Comparison of ENCODE assay signal across 9 cellular contexts in genomic region chr3:8970971-8971589, GRCh38. TPM values are rescaled to one million over a fixed set of nuclear protein-coding genes. Genes with fewer than 3 reads are reported as not detected.
DNase-seq lines count a peak whose midpoint lies in the region; FAIRE-seq and TF ChIP-seq lines count a peak whose summit lies in the region.
"Had no signal": no experiment of that assay in that cellular context is flagged by ENCODE, and none has a peak within 500 bp of the region (broad histone marks: within the 10 kb centered on the region; RNA-seq: fewer than 3 reads in every experiment).

No MANE protein-coding gene starts in this region.

- CTCF ChIA-PET in RWPE1 (lab: Yijun Ruan, JAX): interaction anchor here (2.2 kb wide), 1 partner anchor 332 kb away, joined by 11 read pairs; no protein-coding TSS in a partner anchor

- TF ChIP-seq POLR2A in prostate gland (IDR thresholded peaks at IDR 0.05) (no peak), uterus (IDR thresholded peaks at IDR 0.05) (no peak)

- H3K36me3 ChIP-seq in prostate gland (no peaks in the 10 kb centered on the region), uterus (no peaks in the 10 kb centered on the region)
- H3K36me3 ChIP-seq: BLaER1 had no signal

- H3K27ac ChIP-seq in RWPE1 (no peak overlapping the region), prostate gland (no peak overlapping the region), uterus (no peak overlapping the region)
- H3K27ac ChIP-seq: BLaER1 had no signal

- H3K4me1 ChIP-seq in prostate gland (replicated peaks) (peaks cover 2% of the 10 kb centered on the region), uterus (no peaks in the 10 kb centered on the region)
- H3K4me1 ChIP-seq: BLaER1 had no signal

- 2% methylated on average over 7 of the region's 7 CpGs for WGBS in prostate gland

- POLR2A ChIA-PET in RWPE1 (lab: Yijun Ruan, JAX; ENCODE audit: low non-redundant PET): no interaction called here

- H3K27me3 ChIP-seq in prostate gland (replicated peaks; ENCODE audit: insufficient read depth) (no peaks in the 10 kb centered on the region), uterus (no peaks in the 10 kb centered on the region)
- H3K27me3 ChIP-seq: BLaER1 had no signal

- H3K4me3 ChIP-seq in prostate gland: no peak overlapping the region
- no peak overlapping the region for H3K4me3 ChIP-seq in uterus
- H3K4me3 ChIP-seq: BLaER1 had no signal

- peak; percentile 58 for FAIRE-seq in frontal cortex (lab: Jason Lieb, UNC)

- H3K9me3 ChIP-seq in prostate gland (no peaks in the 10 kb centered on the region), uterus (no peaks in the 10 kb centered on the region)
- H3K9me3 ChIP-seq: BLaER1 had no signal

- peak; percentile 98 for TF ChIP-seq CTCF in RWPE1 (conservative IDR thresholded peaks at IDR 0.05; ENCODE audit: low read depth)
- TF ChIP-seq CTCF in prostate gland (IDR thresholded peaks at IDR 0.05): peak; percentile 95 to 98 (median 97)
- peak; percentile 95 to 99 (median 96) for TF ChIP-seq CTCF in uterus (IDR thresholded peaks at IDR 0.05)

- intact Hi-C loops in prostate gland (cut with DNase I) (loop anchor here (5.0 kb wide), 2 partner anchors 96 to 331 kb away; no protein-coding TSS in a partner anchor), uterus (cut with DNase I; ENCODE audit: low total_unique reads) (loop anchor here (2.0 kb wide), 1 partner anchor 332 kb away; no protein-coding TSS in a partner anchor)

- DNase-seq in DMS53 (lab: John Stamatoyannopoulos, UW): peak; percentile 37
- DNase-seq in DMS53 treated with DMSO at 0.1 percent for 48 hours (lab: John Stamatoyannopoulos, UW; ENCODE audit: unreplicated experiment): no peak
- peak; percentile 58 for DNase-seq in HT-29 (ENCODE audit: low spot score)
- DNase-seq in RWPE1 (ENCODE audit: low spot score): peak; percentile 63
- DNase-seq in activated effector memory CD4-positive, alpha-beta T cell treated with anti-CD3 and anti-CD28 coated beads, Interleukin-2, amount 50 U/mL, for 16 hours: peak; percentile 88
- peak in 1 of 2 donors; percentile 58 for DNase-seq in frontal cortex (ENCODE audit: low spot score in 2 of 2)
- peak; percentile 60 for DNase-seq in prostate gland (ENCODE audit: low spot score)
- DNase-seq in uterus: peak; percentile 63 to 67

RNA-seq across cellular contexts. Expression of gene RAD18, which starts 7.8 kb away (rescaled TPM):
- 3.8 and 12.8 TPM in 2 replicates for total RNA-seq in HT-29 (2014; rRNA removed; shearing (Covaris generic))
- total RNA-seq in frontal cortex (11.8 TPM), prostate gland (10 to 100 TPM; 12.2 to 15.6 TPM), uterus (10 to 100 TPM in 3 of 4 donors, 1 to 10 TPM in 1; 5.3 to 17.6 (median 11.6) TPM)
